In the genomic region with DNA sequence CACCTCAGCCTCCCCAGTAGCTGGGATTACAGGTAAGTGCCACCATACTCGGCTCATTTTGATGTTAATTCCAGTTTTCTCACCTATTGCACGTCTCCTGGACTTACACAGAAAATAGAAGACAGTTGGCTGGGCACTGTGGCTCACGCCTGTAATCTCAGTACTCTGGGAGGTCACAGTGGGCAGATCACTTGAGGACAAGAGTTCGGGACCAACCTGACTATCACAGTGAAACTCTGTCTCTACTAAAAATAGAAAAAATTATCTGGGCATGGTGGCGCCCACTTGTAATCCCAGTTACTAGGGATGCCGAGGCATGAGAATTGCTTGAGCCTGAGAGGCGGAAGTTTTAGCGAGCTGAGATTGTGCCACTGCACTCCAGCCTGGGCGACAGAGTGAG, we compare ENCODE assay signal across 17 cellular contexts. TPM values are rescaled to one million over a fixed set of nuclear protein-coding genes. Genes with fewer than 3 reads are reported as not detected.
DNase-seq lines count a peak whose midpoint lies in the region; ATAC-seq lines count a peak whose summit lies in the region.
"Had no signal": no experiment of that assay in that cellular context is flagged by ENCODE, and none has a peak within 500 bp of the region (broad histone marks: within the 10 kb centered on the region; RNA-seq: fewer than 3 reads in every experiment).

No MANE protein-coding gene starts in this region.

- H3K27ac Mint-ChIP-seq in T-cell: no peak overlapping the region
- peak overlapping the region; percentile 26 for H3K27ac Mint-ChIP-seq in central memory CD8-positive, alpha-beta T cell (ENCODE audit: low read depth)
- H3K27ac Mint-ChIP-seq in activated CD4-positive, alpha-beta T cell treated with anti-CD3 and anti-CD28 coated beads, Interleukin-2, amount 10 ng/mL, durations not matched to agents 24 days and 14 days: no peak overlapping the region

- H3K4me3 Mint-ChIP-seq in T-cell: peak overlapping the region in 2 of 3 donors; percentile 8 to 19
- no peak overlapping the region for H3K4me3 Mint-ChIP-seq in central memory CD8-positive, alpha-beta T cell
- no peak overlapping the region for H3K4me3 Mint-ChIP-seq in activated CD4-positive, alpha-beta T cell treated with anti-CD3 and anti-CD28 coated beads, Interleukin-2, amount 10 ng/mL, durations not matched to agents 24 days and 14 days
- H3K4me3 Mint-ChIP-seq: H9 had no signal

- no peak overlapping the region for H3K27ac ChIP-seq in right cardiac atrium (ENCODE audit: low read length)
- H3K27ac ChIP-seq: C4-2B had no signal

- H3K9me3 ChIP-seq in right cardiac atrium (ENCODE audit: control insufficient read depth, low read length): no peaks in the 10 kb centered on the region
- H3K9me3 ChIP-seq: BE2C had no signal

- ATAC-seq in left ventricle myocardium superior (peak; percentile 14), right cardiac atrium (no peak), T-cell (replicated peaks in 1 of 4) (no peak), GM18909 (IDR thresholded peaks at IDR 0.05; ENCODE audit: poor library complexity, unreplicated experiment) (no peak)
- ATAC-seq in central memory CD8-positive, alpha-beta T cell (replicated peaks; ENCODE audit: extremely low read depth, poor library complexity, severe bottlenecking): no peak
- ATAC-seq: CD8-positive, alpha-beta T cell had no signal

- peaks cover 10% of the 10 kb centered on the region for H3K4me1 ChIP-seq in right cardiac atrium (ENCODE audit: control insufficient read depth, insufficient read depth, low read length)

- H3K27me3 ChIP-seq in right cardiac atrium (ENCODE audit: control insufficient read depth, insufficient read depth): no peaks in the 10 kb centered on the region
- H3K27me3 ChIP-seq: BE2C had no signal

- intact Hi-C loops in left ventricle myocardium superior (cut with micrococcal nuclease) (no loop called here), right cardiac atrium (cut with DNase I) (no loop called here)
- intact Hi-C loops in activated CD4-positive, alpha-beta T cell treated with anti-CD3 and anti-CD28 coated beads, Interleukin-2, amount 10 ng/mL, durations not matched to agents 24 days and 14 days (cut with micrococcal nuclease): no loop called here

- no peaks in the 10 kb centered on the region for H3K9me3 Mint-ChIP-seq in T-cell
- no peaks in the 10 kb centered on the region for H3K9me3 Mint-ChIP-seq in central memory CD8-positive, alpha-beta T cell
- peaks cover 3% of the 10 kb centered on the region for H3K9me3 Mint-ChIP-seq in activated CD4-positive, alpha-beta T cell treated with anti-CD3 and anti-CD28 coated beads, Interleukin-2, amount 10 ng/mL, durations not matched to agents 24 days and 14 days
- H3K9me3 Mint-ChIP-seq: CD8-positive, alpha-beta T cell; H9 had no signal

- peaks cover 86 to 93% (median 88%) of the 10 kb centered on the region in 3 donors for H3K4me1 Mint-ChIP-seq in T-cell
- peaks cover 89% of the 10 kb centered on the region for H3K4me1 Mint-ChIP-seq in central memory CD8-positive, alpha-beta T cell
- peaks cover 60% of the 10 kb centered on the region for H3K4me1 Mint-ChIP-seq in activated CD4-positive, alpha-beta T cell treated with anti-CD3 and anti-CD28 coated beads, Interleukin-2, amount 10 ng/mL, durations not matched to agents 24 days and 14 days

- CTCF ChIA-PET in T-cell (lab: Charles Lee): interaction anchor here (0.6 to 0.7 kb wide), 3 partner anchors 14 to 1066 kb away, joined by 3 to 4 read pairs (median 3); no protein-coding TSS in a partner anchor

- H3K36me3 Mint-ChIP-seq in T-cell: peaks cover 10% of the 10 kb centered on the region
- peaks cover 7% of the 10 kb centered on the region for H3K36me3 Mint-ChIP-seq in central memory CD8-positive, alpha-beta T cell (ENCODE audit: insufficient read depth)
- peaks cover 18% of the 10 kb centered on the region for H3K36me3 Mint-ChIP-seq in activated CD4-positive, alpha-beta T cell treated with anti-CD3 and anti-CD28 coated beads, Interleukin-2, amount 10 ng/mL, durations not matched to agents 24 days and 14 days (ENCODE audit: low read depth)

- no peak overlapping the region for H3K4me3 ChIP-seq in right cardiac atrium (ENCODE audit: low read length)

- DNase-seq in left ventricle myocardium superior: no peak
- DNase-seq in right cardiac atrium: no peak
- no peak for DNase-seq in T-cell
- DNase-seq in central memory CD8-positive, alpha-beta T cell (ENCODE audit: low spot score in 2 of 2): no peak
- no peak for DNase-seq in activated CD4-positive, alpha-beta T cell treated with anti-CD3 and anti-CD28 coated beads, Interleukin-2, amount 10 ng/mL, durations not matched to agents 24 days and 14 days
- no peak for DNase-seq in NCI-H2171 treated with DMSO at 0.1 percent for 48 hours (lab: John Stamatoyannopoulos, UW)
- DNase-seq: ACHN; BE2C; CD8-positive, alpha-beta T cell; COR-L47; DMS153; DMS79 treated with DMSO at 0.1 percent for 48 hours; EL; GOT3; H9 had no signal

- WGBS in right cardiac atrium: 80% methylated on average over 9 of the region's 9 CpGs

- H3K27me3 Mint-ChIP-seq in T-cell: no peaks in the 10 kb centered on the region
- H3K27me3 Mint-ChIP-seq in central memory CD8-positive, alpha-beta T cell: no peaks in the 10 kb centered on the region
- H3K27me3 Mint-ChIP-seq in activated CD4-positive, alpha-beta T cell treated with anti-CD3 and anti-CD28 coated beads, Interleukin-2, amount 10 ng/mL, durations not matched to agents 24 days and 14 days: no peaks in the 10 kb centered on the region

- POLR2A ChIA-PET in T-cell (lab: Charles Lee): interaction anchor here in 1 of 2 donors (0.6 kb wide), 1 partner anchor 44 kb away, joined by 3 read pairs; the partner anchor contains the start of gene DYRK1A

RNA-seq across cellular contexts. Expression of gene DYRK1A, which starts 44.1 kb away (rescaled TPM):
- total RNA-seq in left ventricle myocardium superior (67.1 TPM), right cardiac atrium (10 to 100 TPM; 67.6 to 76.9 (median 73.4) TPM), T-cell (100 to 1,000 TPM; 113 to 149 (median 115) TPM)
- polyA plus RNA-seq in right cardiac atrium: 28.4 TPM
- 60.9 and 64.9 TPM in 2 replicates for total RNA-seq in activated CD4-positive, alpha-beta T cell treated with anti-CD3 and anti-CD28 coated beads, Interleukin-2, amount 10 ng/mL, durations not matched to agents 24 days and 14 days

Comparison
In these comparisons a context has a peak if more than half of its experiments do, and no peak if none do; other contexts are left out.
1. H3K4me3 Mint-ChIP-seq: peak in T-cell (2 of 3); none in central memory CD8-positive, alpha-beta T cell (single experiment) and activated CD4-positive, alpha-beta T cell treated with anti-CD3 and anti-CD28 coated beads, Interleukin-2, amount 10 ng/mL, durations not matched to agents 24 days and 14 days (single experiment).